In the genomic region with DNA sequence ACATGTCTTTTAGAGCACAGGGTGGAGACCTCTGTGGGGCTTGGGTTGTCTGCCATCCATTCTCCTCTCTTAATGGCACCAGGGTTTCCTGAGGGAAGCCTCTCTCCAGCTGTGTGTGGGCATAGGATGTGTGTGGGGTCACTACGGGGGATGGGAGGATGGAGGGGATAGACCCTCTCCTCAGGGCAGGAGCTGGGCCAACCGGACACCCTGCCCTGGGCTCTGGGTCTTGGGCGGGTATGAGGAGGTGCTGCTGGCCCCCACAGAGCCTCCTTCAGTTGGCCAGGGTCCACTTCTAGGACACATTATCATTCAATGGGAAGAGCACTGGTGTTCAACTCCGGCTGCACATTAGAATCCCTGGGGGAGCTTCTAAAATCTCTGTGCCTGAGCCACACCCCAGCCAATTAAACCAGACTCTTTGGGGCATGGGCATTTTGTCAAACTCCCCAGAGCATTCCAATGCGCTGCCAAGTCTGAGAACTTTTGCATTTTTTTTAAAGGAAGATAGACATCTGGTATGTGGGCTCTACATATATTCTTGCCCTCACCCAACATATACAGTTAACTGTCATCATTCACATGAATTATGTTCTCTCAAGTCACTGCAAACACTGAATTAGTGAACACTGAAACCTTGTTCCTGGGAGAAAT, we compare ENCODE assay signal across 18 cellular contexts. TPM values are rescaled to one million over a fixed set of nuclear protein-coding genes. Genes with fewer than 3 reads are reported as not detected.
DNase-seq lines count a peak whose midpoint lies in the region; ATAC-seq and TF ChIP-seq lines count a peak whose summit lies in the region.
"Had no signal": no experiment of that assay in that cellular context is flagged by ENCODE, and none has a peak within 500 bp of the region (broad histone marks: within the 10 kb centered on the region; RNA-seq: fewer than 3 reads in every experiment).

No MANE protein-coding gene starts in this region.

- H3K9me3 ChIP-seq in T-helper 17 cell (ENCODE audit: control insufficient read depth, low read length, poor library complexity, severe bottlenecking) (no peaks in the 10 kb centered on the region), PC-9 (ENCODE audit: insufficient read depth, low read depth) (no peaks in the 10 kb centered on the region)
- H3K9me3 ChIP-seq: gastrocnemius medialis, psoas muscle had no signal

- H3K27me3 ChIP-seq in KMS-11 (ENCODE audit: insufficient read depth, low read depth) (no peaks in the 10 kb centered on the region), mesendoderm (ENCODE audit: insufficient read depth, low read length, poor library complexity) (no peaks in the 10 kb centered on the region), PC-9 (ENCODE audit: insufficient read depth, low read depth) (no peaks in the 10 kb centered on the region)
- H3K27me3 ChIP-seq: gastrocnemius medialis had no signal

- WGBS in mesendoderm (ENCODE audit: extremely low coverage, insufficient coverage, low lambda C conversion rate), result no CpG with 5 or more reads among the region's 5 CpGs

- H4K5ac ChIP-seq in mesendoderm (ENCODE audit: low read length), result no peak overlapping the region

- no peak overlapping the region for H3K4me3 Mint-ChIP-seq in T-helper 17 cell

- H3K4me3 ChIP-seq in KMS-11 (IDR thresholded peaks at IDR 0.05; ENCODE audit: insufficient read depth, low read depth, low read length), result no peak overlapping the region
- no peak overlapping the region for H3K4me3 ChIP-seq in mesendoderm (ENCODE audit: low read length)
- no peak overlapping the region for H3K4me3 ChIP-seq in PC-9
- H3K4me3 ChIP-seq: gastrocnemius medialis, psoas muscle had no signal

- H2BK15ac ChIP-seq in mesendoderm (replicated peaks; ENCODE audit: low read depth), result no peak overlapping the region

- H2BK120ac ChIP-seq in mesendoderm (ENCODE audit: low read depth, low read length), result no peak overlapping the region

- DNase-seq in AG20443 (ENCODE audit: low spot score) (peak; percentile 50), T-helper 17 cell (no peak), mesendoderm (no peak), PC-9 (no peak), NCI-H748 treated with DMSO at 0.1 percent for 48 hours (lab: John Stamatoyannopoulos, UW) (no peak), HPDE6-E6E7 (ENCODE audit: extremely low spot score) (no peak), NK-92 (lab: John Stamatoyannopoulos, UW; ENCODE audit: unreplicated experiment) (no peak)
- DNase-seq: activated CD4-positive, alpha-beta T cell treated with anti-CD3 and anti-CD28 coated beads for 1 hour; activated T-cell treated with anti-CD3 and anti-CD28 coated beads for 4 hours; effector CD8-positive, alpha-beta T cell; gastrocnemius medialis; NCI-H187 treated with DMSO at 0.1 percent for 48 hours; psoas muscle; stimulated activated CD4-positive, alpha-beta T cell treated with anti-CD3 and anti-CD28 coated beads, Interleukin-2, amount 100 ng/mL, for 48 hours; stimulated activated naive CD4-positive, alpha-beta T cell had no signal

- H3K36me3 ChIP-seq in KMS-11 (ENCODE audit: insufficient read depth) (no peaks in the 10 kb centered on the region; the same call in 1 of the 2 replicates), mesendoderm (ENCODE audit: control insufficient read depth, insufficient read depth, low read length) (no peaks in the 10 kb centered on the region), PC-9 (ENCODE audit: low read depth) (no peaks in the 10 kb centered on the region)
- H3K36me3 ChIP-seq: gastrocnemius medialis had no signal

- no peak for ATAC-seq in T-helper 17 cell
- ATAC-seq: gastrocnemius medialis, psoas muscle had no signal

- H2AFZ ChIP-seq in KMS-11 (ENCODE audit: low read depth), result no peak overlapping the region
- no peak overlapping the region for H2AFZ ChIP-seq in PC-9

- BruUV-seq in PC-9 (replicated peaks; lab: Mats Ljungman, UMichigan), result no TSS peak

- intact Hi-C loops in PC-9 (cut with micrococcal nuclease; ENCODE audit: unreplicated experiment), result loop anchor here (2.0 kb wide), 1 partner anchor 16 kb away; no protein-coding TSS in a partner anchor

- peaks cover 100% of the 10 kb centered on the region for H3K4me1 ChIP-seq in KMS-11 (ENCODE audit: low read depth, poor library complexity, severe bottlenecking)
- H3K4me1 ChIP-seq in mesendoderm (ENCODE audit: control insufficient read depth, low read depth, low read length), result peaks cover 40% of the 10 kb centered on the region
- no peaks in the 10 kb centered on the region for H3K4me1 ChIP-seq in PC-9 (replicated peaks; ENCODE audit: insufficient read depth)

- H3K27ac ChIP-seq in KMS-11 (peak overlapping the region; percentile 94), mesendoderm (ENCODE audit: low read depth, low read length) (no peak overlapping the region), PC-9 (no peak overlapping the region)
- H3K27ac ChIP-seq: C4-2B, gastrocnemius medialis, psoas muscle had no signal

- CTCF ChIA-PET in PC-9 (lab: Charles Lee), result no interaction called here

- H2BK5ac ChIP-seq in mesendoderm (ENCODE audit: low read length), result no peak overlapping the region

- no peak overlapping the region for H3K56ac ChIP-seq in mesendoderm (ENCODE audit: low read length)

- H3K9me2 ChIP-seq in PC-9 (ENCODE audit: insufficient read depth), result no peaks in the 10 kb centered on the region

- peaks cover 34% of the 10 kb centered on the region for H3K4me1 Mint-ChIP-seq in T-helper 17 cell

- H4K8ac ChIP-seq in mesendoderm (ENCODE audit: low read depth, low read length), result no peak overlapping the region

- H2AK5ac ChIP-seq in mesendoderm (ENCODE audit: low read length), result no peak overlapping the region

- H3K36me3 Mint-ChIP-seq in T-helper 17 cell (ENCODE audit: low read depth), result peaks cover 5% of the 10 kb centered on the region

- POLR2A ChIA-PET in PC-9 (lab: Charles Lee; ENCODE audit: unreplicated experiment), result no interaction called here

- no peaks in the 10 kb centered on the region for H4K20me1 ChIP-seq in KMS-11 (ENCODE audit: insufficient read depth)
- no peaks in the 10 kb centered on the region for H4K20me1 ChIP-seq in PC-9 (ENCODE audit: insufficient read depth)

- H3K4ac ChIP-seq in mesendoderm (ENCODE audit: low read depth, low read length), result no peak overlapping the region

- H3K79me1 ChIP-seq in mesendoderm (ENCODE audit: low read length), result peaks cover 40% of the 10 kb centered on the region

- H3K27ac Mint-ChIP-seq in T-helper 17 cell, result peak overlapping the region; percentile 81
- H3K27ac Mint-ChIP-seq: IgD-negative memory B cell had no signal

- H3K27me3 Mint-ChIP-seq in T-helper 17 cell, result no peaks in the 10 kb centered on the region
- H3K27me3 Mint-ChIP-seq: IgD-negative memory B cell had no signal

- TF ChIP-seq CTCF in KMS-11 (conservative IDR thresholded peaks at IDR 0.05; ENCODE audit: low read depth, low read length), result no peak
- TF ChIP-seq CTCF in PC-9 (conservative IDR thresholded peaks at IDR 0.05), result no peak

- no peaks in the 10 kb centered on the region; the same call in 1 of the 2 replicates for H3F3A ChIP-seq in PC-9 (ENCODE audit: insufficient read depth, low read depth)

- H3K9ac ChIP-seq in KMS-11 (peak overlapping the region; percentile 44; the same call in 1 of the 2 replicates), mesendoderm (ENCODE audit: low read length) (no peak overlapping the region)

- no peak overlapping the region for H3K23ac ChIP-seq in mesendoderm (ENCODE audit: low read length)

- H3K79me2 ChIP-seq in KMS-11 (ENCODE audit: insufficient read depth, low read depth), result peaks cover 78% of the 10 kb centered on the region
- peaks cover 43% of the 10 kb centered on the region for H3K79me2 ChIP-seq in mesendoderm (ENCODE audit: control insufficient read depth, insufficient read depth, low read length)
- H3K79me2 ChIP-seq in PC-9 (ENCODE audit: low read depth), result no peaks in the 10 kb centered on the region

- H3K4me2 ChIP-seq in KMS-11 (peak overlapping the region; percentile 90), mesendoderm (ENCODE audit: low read length) (no peak overlapping the region), PC-9 (no peak overlapping the region)

- peak overlapping the region; percentile 86 for H3K18ac ChIP-seq in mesendoderm (ENCODE audit: low read length)

RNA-seq across cellular contexts. Expression of a gene that starts 38.5 kb away (rescaled TPM):
- total RNA-seq in T-helper 17 cell (1 to 10 TPM; 8.6 to 8.9 TPM), PC-9 (2021) (28.1 and 40.9 TPM in 2 replicates)
- 39.3 TPM for polyA plus RNA-seq in mesendoderm (2013, experiment 1 of 2)
- 39.0 TPM for polyA plus RNA-seq in mesendoderm (2013, experiment 2 of 2)
